Comparison of ENCODE assay signal across 28 cellular contexts in the genomic region with DNA sequence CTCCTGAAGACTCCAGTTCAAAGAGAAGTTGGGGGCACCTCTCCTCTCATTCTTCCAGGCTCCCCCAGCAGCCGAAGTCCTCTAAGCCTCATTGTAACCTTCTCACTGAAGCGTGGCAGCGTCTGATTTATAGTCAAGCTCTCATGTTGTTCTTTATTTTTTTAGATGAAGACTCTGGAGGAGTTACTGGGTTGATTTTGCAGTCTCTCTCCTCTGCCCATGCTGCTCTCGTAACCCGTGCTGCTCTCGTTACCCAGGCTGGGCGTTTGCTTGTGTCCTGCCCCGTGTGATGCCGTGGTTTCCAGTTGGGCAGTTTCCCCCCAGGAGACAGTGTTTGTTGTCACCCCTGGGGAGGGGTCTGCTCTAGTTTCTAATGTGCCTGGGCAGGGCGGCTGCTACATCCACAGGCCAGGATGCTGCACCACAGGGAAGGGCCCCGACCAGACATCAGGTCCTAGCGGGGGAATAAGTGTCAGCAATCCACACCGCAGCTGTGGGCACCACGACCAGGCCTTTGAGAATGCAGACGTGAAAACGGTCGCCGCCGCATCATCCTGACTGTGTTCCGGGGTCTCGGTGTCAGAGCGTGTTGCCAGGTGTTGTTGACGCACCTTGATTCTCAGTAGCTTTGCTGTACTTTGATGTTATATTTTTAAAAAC.
DNase-seq lines count a peak whose midpoint lies in the region; ATAC-seq and TF ChIP-seq lines count a peak whose summit lies in the region.
"Had no signal": no experiment of that assay in that cellular context is flagged by ENCODE, and none has a peak within 500 bp of the region (broad histone marks: within the 10 kb centered on the region; RNA-seq: fewer than 3 reads in every experiment).

No MANE protein-coding gene starts in this region.

- ATAC-seq in activated CD8-positive, alpha-beta T cell treated with anti-CD3 and anti-CD28 coated beads, Interleukin-2, amount 10 ng/mL, durations not matched to agents 7 days and 5 days: no peak
- no peak for ATAC-seq in activated CD8-positive, alpha-beta T cell treated with anti-CD3 and anti-CD28 coated beads for 36 hours
- no peak; the same call in 1 of the 2 replicates for ATAC-seq in WTC11
- ATAC-seq: activated T-cell treated with anti-CD3 and anti-CD28 coated beads, Interleukin-2, amount 50 U/mL, for 72 hours; Panc1 had no signal

- POLR2A ChIA-PET in activated CD8-positive, alpha-beta T cell treated with anti-CD3 and anti-CD28 coated beads, Interleukin-2, amount 10 ng/mL, durations not matched to agents 7 days and 5 days (lab: Charles Lee): no interaction called here
- POLR2A ChIA-PET in activated CD8-positive, alpha-beta T cell treated with anti-CD3 and anti-CD28 coated beads for 36 hours (lab: Charles Lee): no interaction called here
- POLR2A ChIA-PET in WTC11 (lab: Charles Lee): no interaction called here

- no peak overlapping the region for H3K56ac ChIP-seq in mesendoderm (ENCODE audit: low read length)

- no peak overlapping the region for H2BK5ac ChIP-seq in mesendoderm (ENCODE audit: low read length)

- no peak overlapping the region for H4K5ac ChIP-seq in mesendoderm (ENCODE audit: low read length)

- no peaks in the 10 kb centered on the region for H3K9me3 Mint-ChIP-seq in activated CD8-positive, alpha-beta T cell treated with anti-CD3 and anti-CD28 coated beads, Interleukin-2, amount 10 ng/mL, durations not matched to agents 7 days and 5 days (ENCODE audit: insufficient read depth)
- no peaks in the 10 kb centered on the region for H3K9me3 Mint-ChIP-seq in activated CD8-positive, alpha-beta T cell treated with anti-CD3 and anti-CD28 coated beads for 36 hours
- no peaks in the 10 kb centered on the region for H3K9me3 Mint-ChIP-seq in WTC11
- H3K9me3 Mint-ChIP-seq: activated T-cell treated with anti-CD3 and anti-CD28 coated beads, Interleukin-2, amount 50 U/mL, for 72 hours; CD4-positive, alpha-beta T cell had no signal

- H3K4me1 ChIP-seq in mesendoderm (ENCODE audit: control insufficient read depth, low read depth, low read length): no peaks in the 10 kb centered on the region
- H3K4me1 ChIP-seq: HAP-1, stomach, tibial artery had no signal

- H3K27ac ChIP-seq in mesendoderm (ENCODE audit: low read depth, low read length): no peak overlapping the region
- H3K27ac ChIP-seq: hepatocyte, right atrium auricular region, stomach, tibial artery had no signal

- intact Hi-C loops in activated CD8-positive, alpha-beta T cell treated with anti-CD3 and anti-CD28 coated beads for 36 hours (cut with micrococcal nuclease): no loop called here

- H3K4me3 ChIP-seq in mesendoderm (ENCODE audit: low read length): no peak overlapping the region
- H3K4me3 ChIP-seq: HAP-1, hepatocyte, lung, mucosa of descending colon, right atrium auricular region, smooth muscle cell, stomach, tibial artery had no signal

- no peak for TF ChIP-seq CTCF in activated CD8-positive, alpha-beta T cell treated with anti-CD3 and anti-CD28 coated beads for 36 hours (IDR thresholded peaks at IDR 0.05)
- no peak for TF ChIP-seq CTCF in WTC11 (IDR thresholded peaks at IDR 0.05)

- no peak overlapping the region for H2AK5ac ChIP-seq in mesendoderm (ENCODE audit: low read length)

- no peak overlapping the region for H3K23ac ChIP-seq in mesendoderm (ENCODE audit: low read length)

- CTCF ChIA-PET in activated CD8-positive, alpha-beta T cell treated with anti-CD3 and anti-CD28 coated beads, Interleukin-2, amount 10 ng/mL, durations not matched to agents 7 days and 5 days (lab: Charles Lee): no interaction called here
- CTCF ChIA-PET in activated CD8-positive, alpha-beta T cell treated with anti-CD3 and anti-CD28 coated beads for 36 hours (lab: Charles Lee): interaction anchor here (1.7 kb wide), 1 partner anchor 11 kb away, joined by 4 read pairs; no protein-coding TSS in a partner anchor
- CTCF ChIA-PET in WTC11 (lab: Charles Lee): interaction anchor here (1.2 kb wide), 1 partner anchor 11 kb away, joined by 4 read pairs; no protein-coding TSS in a partner anchor

- H3K18ac ChIP-seq in mesendoderm (ENCODE audit: low read length): no peak overlapping the region

- no peak overlapping the region for H3K9ac ChIP-seq in mesendoderm (ENCODE audit: low read length)

- peaks cover 2% of the 10 kb centered on the region for H3K36me3 ChIP-seq in mesendoderm (ENCODE audit: control insufficient read depth, insufficient read depth, low read length)

- no peaks in the 10 kb centered on the region for H3K27me3 Mint-ChIP-seq in activated CD8-positive, alpha-beta T cell treated with anti-CD3 and anti-CD28 coated beads, Interleukin-2, amount 10 ng/mL, durations not matched to agents 7 days and 5 days (ENCODE audit: low read depth)
- H3K27me3 Mint-ChIP-seq in activated CD8-positive, alpha-beta T cell treated with anti-CD3 and anti-CD28 coated beads for 36 hours: no peaks in the 10 kb centered on the region
- H3K27me3 Mint-ChIP-seq in WTC11 (ENCODE audit: low read depth): no peaks in the 10 kb centered on the region
- H3K27me3 Mint-ChIP-seq: CD4-positive, alpha-beta T cell had no signal

- no peak overlapping the region for H2BK120ac ChIP-seq in mesendoderm (ENCODE audit: low read depth, low read length)

- peaks cover 34% of the 10 kb centered on the region for H3K4me1 Mint-ChIP-seq in activated CD8-positive, alpha-beta T cell treated with anti-CD3 and anti-CD28 coated beads, Interleukin-2, amount 10 ng/mL, durations not matched to agents 7 days and 5 days (ENCODE audit: low read depth)
- peaks cover 37% of the 10 kb centered on the region for H3K4me1 Mint-ChIP-seq in activated CD8-positive, alpha-beta T cell treated with anti-CD3 and anti-CD28 coated beads for 36 hours (ENCODE audit: low read depth)
- no peaks in the 10 kb centered on the region for H3K4me1 Mint-ChIP-seq in WTC11

- no peaks in the 10 kb centered on the region for H3K79me1 ChIP-seq in mesendoderm (ENCODE audit: low read length)

- no CpG with 5 or more reads among the region's 23 CpGs for WGBS in mesendoderm (ENCODE audit: extremely low coverage, insufficient coverage, low lambda C conversion rate)

- H2BK15ac ChIP-seq in mesendoderm (replicated peaks; ENCODE audit: low read depth): no peak overlapping the region

- H3K27ac Mint-ChIP-seq in activated CD8-positive, alpha-beta T cell treated with anti-CD3 and anti-CD28 coated beads, Interleukin-2, amount 10 ng/mL, durations not matched to agents 7 days and 5 days: no peak overlapping the region
- no peak overlapping the region for H3K27ac Mint-ChIP-seq in activated CD8-positive, alpha-beta T cell treated with anti-CD3 and anti-CD28 coated beads for 36 hours
- peak overlapping the region; percentile 38; the same call in 1 of the 2 replicates for H3K27ac Mint-ChIP-seq in WTC11
- H3K27ac Mint-ChIP-seq: activated T-cell treated with anti-CD3 and anti-CD28 coated beads, Interleukin-2, amount 50 U/mL, for 72 hours; CD4-positive, alpha-beta T cell had no signal

- H3K36me3 Mint-ChIP-seq in activated CD8-positive, alpha-beta T cell treated with anti-CD3 and anti-CD28 coated beads, Interleukin-2, amount 10 ng/mL, durations not matched to agents 7 days and 5 days (ENCODE audit: low read depth): peaks cover 78% of the 10 kb centered on the region
- peaks cover 69% of the 10 kb centered on the region for H3K36me3 Mint-ChIP-seq in activated CD8-positive, alpha-beta T cell treated with anti-CD3 and anti-CD28 coated beads for 36 hours (ENCODE audit: low read depth)
- H3K36me3 Mint-ChIP-seq in WTC11: peaks cover 47% of the 10 kb centered on the region

- no peak overlapping the region for H3K4me3 Mint-ChIP-seq in activated CD8-positive, alpha-beta T cell treated with anti-CD3 and anti-CD28 coated beads, Interleukin-2, amount 10 ng/mL, durations not matched to agents 7 days and 5 days
- no peak overlapping the region for H3K4me3 Mint-ChIP-seq in activated CD8-positive, alpha-beta T cell treated with anti-CD3 and anti-CD28 coated beads for 36 hours
- no peak overlapping the region for H3K4me3 Mint-ChIP-seq in WTC11
- H3K4me3 Mint-ChIP-seq: activated T-cell treated with anti-CD3 and anti-CD28 coated beads, Interleukin-2, amount 50 U/mL, for 72 hours; CD4-positive, alpha-beta T cell had no signal

- H3K4ac ChIP-seq in mesendoderm (ENCODE audit: low read depth, low read length): no peak overlapping the region

- H3K4me2 ChIP-seq in mesendoderm (ENCODE audit: low read length): no peak overlapping the region
- H3K4me2 ChIP-seq: hepatocyte, smooth muscle cell had no signal

- no peaks in the 10 kb centered on the region for H3K79me2 ChIP-seq in mesendoderm (ENCODE audit: control insufficient read depth, insufficient read depth, low read length)
- H3K79me2 ChIP-seq: hepatocyte had no signal

- no peaks in the 10 kb centered on the region for H3K27me3 ChIP-seq in mesendoderm (ENCODE audit: insufficient read depth, low read length, poor library complexity)
- H3K27me3 ChIP-seq: hepatocyte, right atrium auricular region, stomach, tibial artery had no signal

- no peak overlapping the region for H4K8ac ChIP-seq in mesendoderm (ENCODE audit: low read depth, low read length)

- DNase-seq in activated CD8-positive, alpha-beta T cell treated with anti-CD3 and anti-CD28 coated beads, Interleukin-2, amount 10 ng/mL, durations not matched to agents 7 days and 5 days: peak; percentile 13
- DNase-seq in activated CD8-positive, alpha-beta T cell treated with anti-CD3 and anti-CD28 coated beads for 36 hours: no peak
- DNase-seq in WTC11 (ENCODE audit: low spot score) (no peak), mesendoderm (peak; percentile 14), COR-L47 (lab: John Stamatoyannopoulos, UW) (no peak), SW 1271 (lab: John Stamatoyannopoulos, UW) (no peak)
- DNase-seq in stimulated activated CD8-positive, alpha-beta memory T cell treated with anti-CD3 and anti-CD28 coated beads, Interleukin-4, amount 100 ng/mL, for 48 hours: peak; percentile 8
- DNase-seq in central memory CD4-positive, alpha-beta T cell: no peak
- DNase-seq: activated T-cell treated with anti-CD3 and anti-CD28 coated beads, Interleukin-2, amount 50 U/mL, for 72 hours; amniotic stem cell; CD4-positive, alpha-beta T cell; DMS 273 treated with DMSO at 0.1 percent for 48 hours; EL; Kasumi-1; mucosa of descending colon; MV-4-11; NCI-H1436; NCI-H748 treated with DMSO at 0.1 percent for 48 hours; SHP77; stimulated activated CD4-positive, alpha-beta T cell treated with anti-CD3 and anti-CD28 coated beads, Interleukin-1b, Interleukin-23, amount 100 ng/mL, for 48 hours; stomach; tibial artery had no signal

TF ChIP-seq in WTC11, 78 proteins besides CTCF, POLR2A, EP300 and RAD21 (continues in another document):
- no peak for TF ChIP-seq CREB1 (CRISPR knock-in tag; IDR thresholded peaks at IDR 0.05)
- TF ChIP-seq CREM (CRISPR knock-in tag; IDR thresholded peaks at IDR 0.05): no peak
- no peak for TF ChIP-seq ZBTB21 (CRISPR knock-in tag; IDR thresholded peaks at IDR 0.05; ENCODE audit: borderline replicate concordance)
- no peak for TF ChIP-seq PRRX2 (CRISPR knock-in tag; IDR thresholded peaks at IDR 0.05)

Comparison
In these comparisons a context has a peak if more than half of its experiments do, and no peak if none do; other contexts are left out.
1. DNase-seq: peak in activated CD8-positive, alpha-beta T cell treated with anti-CD3 and anti-CD28 coated beads, Interleukin-2, amount 10 ng/mL, durations not matched to agents 7 days and 5 days (single experiment), mesendoderm (single experiment) and stimulated activated CD8-positive, alpha-beta memory T cell treated with anti-CD3 and anti-CD28 coated beads, Interleukin-4, amount 100 ng/mL, for 48 hours (single experiment); none in activated CD8-positive, alpha-beta T cell treated with anti-CD3 and anti-CD28 coated beads for 36 hours (single experiment), WTC11 (single experiment), COR-L47 (single experiment), SW 1271 (0 of 2) and central memory CD4-positive, alpha-beta T cell (single experiment).